In genomic region chr10:6062101-6062771, GRCh38 we compare ENCODE assay signal across 10 cellular contexts. TPM values are rescaled to one million over a fixed set of nuclear protein-coding genes. Genes with fewer than 3 reads are reported as not detected.
A peak's percentile ranks its signal among the peaks of the same experiment; 100 is the strongest.
DNase-seq lines count a peak whose midpoint lies in the region; ATAC-seq and TF ChIP-seq lines count a peak whose summit lies in the region.
"Had no signal": no experiment of that assay in that cellular context is flagged by ENCODE, and none has a peak within 500 bp of the region (broad histone marks: within the 10 kb centered on the region; RNA-seq: fewer than 3 reads in every experiment).

Gene IL2RA (minus strand): TSS chr10:6062367. CDS start chr10:6062151, 216 bp downstream.

- H3K27me3 Mint-ChIP-seq in central memory CD8-positive, alpha-beta T cell: no peaks in the 10 kb centered on the region
- H3K27me3 Mint-ChIP-seq in HFFc6 (ENCODE audit: insufficient read depth): peaks cover 31% of the 10 kb centered on the region

- no peak for TF ChIP-seq CTCF in GM12865 (IDR thresholded peaks at IDR 0.05; ENCODE audit: insufficient read depth, low read depth, low read length, missing control alignments)
- no peak for TF ChIP-seq CTCF in HFFc6 (IDR thresholded peaks at IDR 0.05)

- H3K4me3 Mint-ChIP-seq in central memory CD8-positive, alpha-beta T cell: peak within 1 kb of the TSS; percentile 85
- no peak within 1 kb of the TSS for H3K4me3 Mint-ChIP-seq in HFFc6

- peak; percentile 78 for ATAC-seq in central memory CD8-positive, alpha-beta T cell (replicated peaks; ENCODE audit: extremely low read depth, poor library complexity, severe bottlenecking)

- peaks cover 35% of the 10 kb centered on the region for H3K4me1 Mint-ChIP-seq in central memory CD8-positive, alpha-beta T cell
- no peaks in the 10 kb centered on the region for H3K4me1 Mint-ChIP-seq in HFFc6 (ENCODE audit: low read depth)

- H3K27ac Mint-ChIP-seq in central memory CD8-positive, alpha-beta T cell (ENCODE audit: low read depth): peak within 1 kb of the TSS; percentile 89
- no peak within 1 kb of the TSS for H3K27ac Mint-ChIP-seq in HFFc6

- H3K9me3 Mint-ChIP-seq in central memory CD8-positive, alpha-beta T cell: no peaks in the 10 kb centered on the region
- H3K9me3 Mint-ChIP-seq in HFFc6: no peaks in the 10 kb centered on the region

- peak within 1 kb of the TSS; percentile 31 for H3K4me3 ChIP-seq in GM12865 (ENCODE audit: low read depth, low read length)
- H3K4me3 ChIP-seq: tibial artery had no signal

- peaks cover 6% of the 10 kb centered on the region for H3K36me3 Mint-ChIP-seq in central memory CD8-positive, alpha-beta T cell (ENCODE audit: insufficient read depth)
- H3K36me3 Mint-ChIP-seq in HFFc6 (ENCODE audit: low read depth): no peaks in the 10 kb centered on the region

- DNase-seq in GM12865 (ENCODE audit: low read depth) (no peak), HFFc6 (no peak), middle frontal gyrus (ENCODE audit: extremely low spot score, low spot score) (no peak), NCI-H1092 (lab: John Stamatoyannopoulos, UW) (no peak), COLO829 (ENCODE audit: low spot score) (no peak)
- DNase-seq in activated CD4-positive, CD25-positive, alpha-beta regulatory T cell treated with anti-CD3 and anti-CD28 coated beads, Interleukin-2, amount 50 U/mL, for 72 hours: peak; percentile 81
- peak in 1 of 2 donors; percentile 26 for DNase-seq in central memory CD8-positive, alpha-beta T cell (ENCODE audit: low spot score in 2 of 2)
- peak; percentile 63 for DNase-seq in stimulated activated CD4-positive, alpha-beta T cell treated with anti-CD3 and anti-CD28 coated beads, Interleukin-2, amount 100 ng/mL, for 4 hours (ENCODE audit: low read depth)
- DNase-seq: GOT3 had no signal

RNA-seq across cellular contexts. Expression of gene IL2RA, which starts in this region (rescaled TPM):
- not detected for total RNA-seq in HFFc6 (2021; fragmentation: NEBNext Ultra II Directional; extraction: Animal tissue kit (Norgen Biotek cat#: 25700))

Comparison
In these comparisons a context has a peak if more than half of its experiments do, and no peak if none do; other contexts are left out.
1. DNase-seq: peak in activated CD4-positive, CD25-positive, alpha-beta regulatory T cell treated with anti-CD3 and anti-CD28 coated beads, Interleukin-2, amount 50 U/mL, for 72 hours (single experiment) and stimulated activated CD4-positive, alpha-beta T cell treated with anti-CD3 and anti-CD28 coated beads, Interleukin-2, amount 100 ng/mL, for 4 hours (single experiment); none in GM12865 (single experiment), HFFc6 (single experiment), middle frontal gyrus (single experiment), NCI-H1092 (single experiment) and COLO829 (single experiment).